In the genomic region with DNA sequence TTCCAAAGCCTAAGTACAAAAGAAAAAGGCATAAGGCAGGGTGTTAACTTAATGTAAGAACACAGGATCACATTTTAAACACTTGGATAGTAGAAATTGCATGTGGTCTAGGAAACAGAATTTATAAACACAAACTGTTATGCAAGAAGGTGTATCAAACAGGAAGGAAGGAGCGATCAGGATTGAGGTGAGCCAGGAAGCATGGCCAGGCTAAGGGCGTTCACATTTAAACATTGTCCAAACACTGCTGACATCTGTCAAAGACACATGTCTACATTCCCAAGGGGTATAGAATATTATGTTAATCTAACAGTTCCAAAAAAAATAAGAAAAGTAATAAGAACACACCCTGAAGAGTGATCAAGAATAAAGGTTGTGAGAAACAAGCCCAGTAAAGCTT, we compare ENCODE assay signal across 27 cellular contexts.
DNase-seq lines count a peak whose midpoint lies in the region; ATAC-seq, FAIRE-seq and TF ChIP-seq lines count a peak whose summit lies in the region.
"Had no signal": no experiment of that assay in that cellular context is flagged by ENCODE, and none has a peak within 500 bp of the region (broad histone marks: within the 10 kb centered on the region; RNA-seq: fewer than 3 reads in every experiment).

No MANE protein-coding gene starts in this region.

- no peak overlapping the region for H3K4me3 Mint-ChIP-seq in T-helper 17 cell
- H3K4me3 Mint-ChIP-seq in glutamatergic neuron (ENCODE audit: unreplicated experiment), result no peak overlapping the region
- H3K4me3 Mint-ChIP-seq in activated T-cell treated with anti-CD3 and anti-CD28 coated beads, Interleukin-2, amount 50 U/mL, for 4 hours, result no peak overlapping the region
- H3K4me3 Mint-ChIP-seq: B cell; CD4-positive, alpha-beta T cell; CD8-positive, alpha-beta T cell had no signal

- intact Hi-C loops in K562 (cut with micrococcal nuclease), result no loop called here

- no peak overlapping the region for H2AFZ ChIP-seq in K562 (ENCODE audit: low read depth, low read length)

- H3K4me2 ChIP-seq in K562 (ENCODE audit: insufficient read depth, low read length), result no peak overlapping the region
- H3K4me2 ChIP-seq: BLaER1 treated with 17β-estradiol and CSF1 and Interleukin-3, amounts not matched to agents 10 nM and 100 nM had no signal

- H3K27me3 Mint-ChIP-seq in T-helper 17 cell (no peaks in the 10 kb centered on the region), glutamatergic neuron (ENCODE audit: unreplicated experiment) (peaks cover 3% of the 10 kb centered on the region)
- no peaks in the 10 kb centered on the region for H3K27me3 Mint-ChIP-seq in activated T-cell treated with anti-CD3 and anti-CD28 coated beads, Interleukin-2, amount 50 U/mL, for 4 hours (ENCODE audit: low read depth)
- H3K27me3 Mint-ChIP-seq: B cell; CD4-positive, alpha-beta T cell had no signal

- H3K4me3 ChIP-seq in K562, result no peak overlapping the region
- H3K4me3 ChIP-seq: BLaER1 treated with 17β-estradiol and CSF1 and Interleukin-3, amounts not matched to agents 10 nM and 100 nM; GM12878 had no signal

- TF ChIP-seq RAD21 in K562 (CRISPR knock-in tag; conservative IDR thresholded peaks at IDR 0.05 in 1 of 2, IDR thresholded peaks at IDR 0.05 in 1 of 2), result no peak

- no peaks in the 10 kb centered on the region for H3K9me3 Mint-ChIP-seq in glutamatergic neuron (ENCODE audit: unreplicated experiment)
- H3K9me3 Mint-ChIP-seq in activated T-cell treated with anti-CD3 and anti-CD28 coated beads, Interleukin-2, amount 50 U/mL, for 4 hours, result no peaks in the 10 kb centered on the region
- H3K9me3 Mint-ChIP-seq: CD8-positive, alpha-beta T cell had no signal

- no peak overlapping the region for H3K9ac ChIP-seq in K562 (ENCODE audit: insufficient read depth in 1 of 2, low read depth in 2 of 2, low read length in 2 of 2)
- H3K9ac ChIP-seq: BLaER1 treated with 17β-estradiol and CSF1 and Interleukin-3, amounts not matched to agents 10 nM and 100 nM had no signal

- ATAC-seq in T-helper 17 cell (no peak), K562 (no peak), GM19351 (IDR thresholded peaks at IDR 0.05; ENCODE audit: unreplicated experiment) (no peak)
- no peak for ATAC-seq in activated T-cell treated with anti-CD3 and anti-CD28 coated beads, Interleukin-2, amount 50 U/mL, for 4 hours
- ATAC-seq: CD8-positive, alpha-beta T cell; GM12878 had no signal

- TF ChIP-seq EP300 in K562 (IDR thresholded peaks at IDR 0.05; ENCODE audit: low read length), result no peak

- 3% methylated on average over 2 of the region's 2 CpGs for WGBS in K562 (ENCODE audit: insufficient coverage, low coverage, missing lambda C conversion rate)

- no peaks in the 10 kb centered on the region for H3K4me1 ChIP-seq in K562 (replicated peaks in 1 of 2; ENCODE audit: control insufficient read depth in 2 of 2, insufficient read depth in 2 of 2, low read length in 2 of 2)
- H3K4me1 ChIP-seq: BLaER1 treated with 17β-estradiol and CSF1 and Interleukin-3, amounts not matched to agents 10 nM and 100 nM; Caco-2 had no signal

- BruUV-seq in K562 (replicated peaks; lab: Mats Ljungman, UMichigan), result no TSS peak

- POLR2A ChIA-PET in K562 (lab: Yijun Ruan, JAX), result no interaction called here

- H3K9me3 ChIP-seq in T-helper 17 cell (ENCODE audit: control insufficient read depth, low read length, poor library complexity, severe bottlenecking) (no peaks in the 10 kb centered on the region), K562 (replicated peaks; ENCODE audit: control insufficient read depth, insufficient read depth, low read depth, low read length) (no peaks in the 10 kb centered on the region)
- H3K9me3 ChIP-seq: BLaER1 treated with 17β-estradiol and CSF1 and Interleukin-3, amounts not matched to agents 10 nM and 100 nM; Caco-2 had no signal

- no peaks in the 10 kb centered on the region for H3K79me2 ChIP-seq in K562 (ENCODE audit: control insufficient read depth, insufficient read depth, low read length)

- H3K9me1 ChIP-seq in K562 (ENCODE audit: control insufficient read depth, insufficient read depth, low read length), result no peaks in the 10 kb centered on the region

- no peaks in the 10 kb centered on the region for H3K36me3 ChIP-seq in K562 (ENCODE audit: control insufficient read depth, insufficient read depth, low read length)
- H3K36me3 ChIP-seq: BLaER1 treated with 17β-estradiol and CSF1 and Interleukin-3, amounts not matched to agents 10 nM and 100 nM had no signal

- CTCF ChIA-PET in K562 (lab: Yijun Ruan, JAX; ENCODE audit: low intra/inter-chr PET ratio), result interaction anchor here (0.6 kb wide), 1 partner anchor 50 kb away, joined by 3 read pairs; no protein-coding TSS in a partner anchor

- DNase-seq in T-helper 17 cell, result no peak
- no peak for DNase-seq in K562 (ENCODE audit: extremely low read depth in 1 of 4, low spot score in 3 of 4)
- DNase-seq in glutamatergic neuron, result no peak
- no peak for DNase-seq in T-helper 9 cell
- DNase-seq in activated T-cell treated with anti-CD3 and anti-CD28 coated beads, Interleukin-2, amount 50 U/mL, for 4 hours, result no peak
- no peak for DNase-seq in AG20443 (ENCODE audit: low spot score)
- DNase-seq: 8988T; ACHN; AML-193; Caco-2; CD4-positive, alpha-beta T cell; CD8-positive, alpha-beta T cell; DMS 273 treated with DMSO at 0.1 percent for 48 hours; DMS153; DMS53; DMS79; DND-41; EL; GDM1 had no signal

- no peak for TF ChIP-seq POLR2A in K562 (conservative IDR thresholded peaks at IDR 0.05)

- peaks cover 2% of the 10 kb centered on the region for H3K4me1 Mint-ChIP-seq in T-helper 17 cell
- peaks cover 5% of the 10 kb centered on the region for H3K4me1 Mint-ChIP-seq in glutamatergic neuron (ENCODE audit: low read depth, unreplicated experiment)
- H3K4me1 Mint-ChIP-seq in activated T-cell treated with anti-CD3 and anti-CD28 coated beads, Interleukin-2, amount 50 U/mL, for 4 hours (ENCODE audit: low read depth), result no peaks in the 10 kb centered on the region
- H3K4me1 Mint-ChIP-seq: B cell had no signal

- TF ChIP-seq CTCF in K562 (IDR thresholded peaks at IDR 0.05 in 2 of 3, conservative IDR thresholded peaks at IDR 0.05 in 1 of 3; ENCODE audit: insufficient read depth in 2 of 3, low read depth in 1 of 3, low read length in 3 of 3) (no peak), glutamatergic neuron (IDR thresholded peaks at IDR 0.05; ENCODE audit: partially characterized antibody, unreplicated experiment) (no peak)

- in situ Hi-C loops in K562 (cut with MboI), result no loop called here

- H4K20me1 ChIP-seq in K562 (replicated peaks; ENCODE audit: control insufficient read depth, insufficient read depth, low read length), result no peaks in the 10 kb centered on the region
- H4K20me1 ChIP-seq: BLaER1 treated with 17β-estradiol and CSF1 and Interleukin-3, amounts not matched to agents 10 nM and 100 nM had no signal

- H3K27ac Mint-ChIP-seq in T-helper 17 cell (peak overlapping the region; percentile 24), glutamatergic neuron (ENCODE audit: unreplicated experiment) (peak overlapping the region; percentile 73)
- H3K27ac Mint-ChIP-seq: B cell; CD4-positive, alpha-beta T cell; CD8-positive, alpha-beta T cell had no signal

- H3K36me3 Mint-ChIP-seq in T-helper 17 cell (ENCODE audit: low read depth) (no peaks in the 10 kb centered on the region), glutamatergic neuron (ENCODE audit: unreplicated experiment) (peaks cover 5% of the 10 kb centered on the region)
- peaks cover 1% of the 10 kb centered on the region for H3K36me3 Mint-ChIP-seq in activated T-cell treated with anti-CD3 and anti-CD28 coated beads, Interleukin-2, amount 50 U/mL, for 4 hours (ENCODE audit: insufficient read depth)

- peak; percentile 29 for FAIRE-seq in K562 (lab: Jason Lieb, UNC)
- FAIRE-seq: A204.1, GM12878, GM12892, GM18507 had no signal

- no peaks in the 10 kb centered on the region for H3K27me3 ChIP-seq in K562 (ENCODE audit: control insufficient read depth in 2 of 2, insufficient read depth in 2 of 2, low read length in 2 of 2)
- H3K27me3 ChIP-seq: BLaER1 treated with 17β-estradiol and CSF1 and Interleukin-3, amounts not matched to agents 10 nM and 100 nM had no signal

- no peak overlapping the region for H3K27ac ChIP-seq in K562 (ENCODE audit: extremely low read depth, low read depth, low read length)
- H3K27ac ChIP-seq: BLaER1 treated with 17β-estradiol and CSF1 and Interleukin-3, amounts not matched to agents 10 nM and 100 nM; C4-2B had no signal

TF ChIP-seq in K562, 482 proteins besides CTCF, POLR2A, EP300 and RAD21:
- TF ChIP-seq NR2C1 (IDR thresholded peaks at IDR 0.05) (no peak), NR2C1 (tag; IDR thresholded peaks at IDR 0.05) (no peak), SLC30A9 (CRISPR knock-in tag; IDR thresholded peaks at IDR 0.05) (no peak), STAT5A (IDR thresholded peaks at IDR 0.05; ENCODE audit: borderline replicate concordance, low read length) (no peak), KAT8 (IDR thresholded peaks at IDR 0.05; ENCODE audit: low read depth) (no peak), KHSRP (IDR thresholded peaks at IDR 0.05) (no peak)
- TF ChIP-seq, protein P1, sequence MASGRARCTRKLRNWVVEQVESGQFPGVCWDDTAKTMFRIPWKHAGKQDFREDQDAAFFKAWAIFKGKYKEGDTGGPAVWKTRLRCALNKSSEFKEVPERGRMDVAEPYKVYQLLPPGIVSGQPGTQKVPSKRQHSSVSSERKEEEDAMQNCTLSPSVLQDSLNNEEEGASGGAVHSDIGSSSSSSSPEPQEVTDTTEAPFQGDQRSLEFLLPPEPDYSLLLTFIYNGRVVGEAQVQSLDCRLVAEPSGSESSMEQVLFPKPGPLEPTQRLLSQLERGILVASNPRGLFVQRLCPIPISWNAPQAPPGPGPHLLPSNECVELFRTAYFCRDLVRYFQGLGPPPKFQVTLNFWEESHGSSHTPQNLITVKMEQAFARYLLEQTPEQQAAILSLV (tag; IDR thresholded peaks at IDR 0.05), result no peak
